Comparison of ENCODE assay signal across 12 cellular contexts in the genomic region with DNA sequence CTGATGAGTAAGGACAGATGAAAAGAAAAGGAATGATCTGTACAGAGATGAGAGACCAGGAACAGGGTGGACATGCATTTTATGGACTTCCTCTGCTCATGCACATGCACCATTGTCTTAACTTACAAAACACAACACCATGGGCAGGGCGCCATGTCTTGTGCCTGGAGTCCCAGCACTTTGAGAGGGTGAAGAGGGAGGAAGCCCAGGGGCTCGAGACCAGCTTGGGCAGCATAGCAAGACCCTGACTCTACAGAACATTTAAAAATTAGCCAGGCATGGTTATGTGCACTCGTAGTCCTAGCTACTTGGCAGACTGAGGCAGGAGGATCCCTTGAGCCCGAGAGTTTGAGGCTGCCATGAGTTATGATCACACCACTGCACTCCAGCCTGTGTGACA.
A peak's percentile ranks its signal among the peaks of the same experiment; 100 is the strongest.
DNase-seq lines count a peak whose midpoint lies in the region; ATAC-seq, FAIRE-seq and TF ChIP-seq lines count a peak whose summit lies in the region.
"Had no signal": no experiment of that assay in that cellular context is flagged by ENCODE, and none has a peak within 500 bp of the region (broad histone marks: within the 10 kb centered on the region; RNA-seq: fewer than 3 reads in every experiment).

No MANE protein-coding gene starts in this region.

- no peak for TF ChIP-seq EP300 in K562 (IDR thresholded peaks at IDR 0.05; ENCODE audit: low read length)

- H3K9me3 Mint-ChIP-seq in CD8-positive, alpha-beta T cell: no peaks in the 10 kb centered on the region
- no peaks in the 10 kb centered on the region for H3K9me3 Mint-ChIP-seq in neural crest cell

- H3K4me1 ChIP-seq in CD8-positive, alpha-beta T cell (ENCODE audit: insufficient read depth, low read length): peaks cover 94% of the 10 kb centered on the region
- H3K4me1 ChIP-seq in Loucy (ENCODE audit: insufficient read depth, low read length, poor library complexity, severe bottlenecking) (peaks cover 65% of the 10 kb centered on the region), K562 (replicated peaks in 1 of 2; ENCODE audit: control insufficient read depth in 2 of 2, insufficient read depth in 2 of 2, low read length in 2 of 2) (peaks cover 10 to 11% of the 10 kb centered on the region in 2 experiments; a peak in 4 of 5 replicates)

- intact Hi-C loops in CD8-positive, alpha-beta T cell (cut with DNase I, micrococcal nuclease): loop anchor here (10.0 kb wide), 1 partner anchor 1035 kb away; no protein-coding TSS in a partner anchor
- intact Hi-C loops in K562 (cut with micrococcal nuclease): no loop called here

- POLR2A ChIA-PET in CD8-positive, alpha-beta T cell (lab: Charles Lee): interaction anchor here (0.9 to 24.8 kb wide), 7 partner anchors 8 to 82 kb away, joined by 3 to 1192 read pairs (median 4); a partner anchor contains a TSS
- POLR2A ChIA-PET in K562 (lab: Yijun Ruan, JAX): interaction anchor here (0.8 to 1.1 kb wide), 5 partner anchors 15 to 359 kb away, joined by 3 to 4 read pairs (median 3); no protein-coding TSS in a partner anchor

- no peaks in the 10 kb centered on the region for H3F3A ChIP-seq in Loucy (ENCODE audit: low read depth)

- TF ChIP-seq POLR2A in K562 (conservative IDR thresholded peaks at IDR 0.05): no peak

- peak overlapping the region; percentile 33 for H3K4me3 Mint-ChIP-seq in CD8-positive, alpha-beta T cell
- H3K4me3 Mint-ChIP-seq in neural crest cell: no peak overlapping the region

- FAIRE-seq in K562 (lab: Jason Lieb, UNC): no peak

- no peak overlapping the region for H2AFZ ChIP-seq in Loucy (ENCODE audit: low read length)
- peak overlapping the region; percentile 47 for H2AFZ ChIP-seq in K562 (ENCODE audit: low read depth, low read length)

- no peak for DNase-seq in CD8-positive, alpha-beta T cell
- DNase-seq in K562 (ENCODE audit: extremely low read depth in 1 of 4, low spot score in 3 of 4): no peak
- DNase-seq in neural crest cell (ENCODE audit: low read depth, low spot score): no peak
- DNase-seq in GM13977 (ENCODE audit: low spot score): no peak
- no peak for DNase-seq in Ammon's horn (ENCODE audit: low spot score)
- DNase-seq: dermis blood vessel endothelial cell; NCI-H2081; NK-92 treated with Interleukin-12 subunit alpha and Interleukin-12 subunit beta, amount 100 ng/mL, for 24 hours; testis had no signal

- H3K36me3 Mint-ChIP-seq in CD8-positive, alpha-beta T cell: no peaks in the 10 kb centered on the region
- H3K36me3 Mint-ChIP-seq in neural crest cell (ENCODE audit: low read depth): no peaks in the 10 kb centered on the region

- in situ Hi-C loops in K562 (cut with MboI): loop anchor here (10.0 to 25.0 kb wide), 2 partner anchors 302 to 345 kb away; no protein-coding TSS in a partner anchor
- in situ Hi-C loops in GM13977 (cut with MboI; ENCODE audit: low pct_unique_long_range_greater_than_20kb, low sequenced_read_pairs, unreplicated experiment): loop anchor here (5.0 kb wide), 1 partner anchor 88 kb away; a partner anchor contains a TSS

- H3K27me3 ChIP-seq in CD8-positive, alpha-beta T cell (ENCODE audit: insufficient read depth, low read length): no peaks in the 10 kb centered on the region
- H3K27me3 ChIP-seq in Loucy (ENCODE audit: insufficient read depth, low read length, poor library complexity, severe bottlenecking): no peaks in the 10 kb centered on the region
- no peaks in the 10 kb centered on the region for H3K27me3 ChIP-seq in K562 (ENCODE audit: control insufficient read depth in 2 of 2, insufficient read depth in 2 of 2, low read length in 2 of 2)
- H3K27me3 ChIP-seq: testis had no signal

- H3K36me3 ChIP-seq in CD8-positive, alpha-beta T cell (ENCODE audit: insufficient read depth, low read length): no peaks in the 10 kb centered on the region
- H3K36me3 ChIP-seq in Loucy (ENCODE audit: insufficient read depth, low read length): no peaks in the 10 kb centered on the region
- H3K36me3 ChIP-seq in K562 (ENCODE audit: control insufficient read depth, insufficient read depth, low read length): no peaks in the 10 kb centered on the region

- no peaks in the 10 kb centered on the region for H3K9me3 ChIP-seq in CD8-positive, alpha-beta T cell (ENCODE audit: low read length)
- no peaks in the 10 kb centered on the region for H3K9me3 ChIP-seq in Loucy (ENCODE audit: insufficient read depth, low read depth, low read length)
- H3K9me3 ChIP-seq in K562 (replicated peaks; ENCODE audit: control insufficient read depth, insufficient read depth, low read depth, low read length): no peaks in the 10 kb centered on the region
- H3K9me3 ChIP-seq: testis had no signal

- H3K79me2 ChIP-seq in Loucy (ENCODE audit: insufficient read depth, low read length) (no peaks in the 10 kb centered on the region), K562 (ENCODE audit: control insufficient read depth, insufficient read depth, low read length) (no peaks in the 10 kb centered on the region)

- no peak for TF ChIP-seq CTCF in CD8-positive, alpha-beta T cell (IDR thresholded peaks at IDR 0.05)
- no peak for TF ChIP-seq CTCF in Loucy (conservative IDR thresholded peaks at IDR 0.05; ENCODE audit: low read length)
- TF ChIP-seq CTCF in K562 (IDR thresholded peaks at IDR 0.05 in 2 of 3, conservative IDR thresholded peaks at IDR 0.05 in 1 of 3; ENCODE audit: insufficient read depth in 2 of 3, low read depth in 1 of 3, low read length in 3 of 3): no peak
- TF ChIP-seq CTCF in neural crest cell (conservative IDR thresholded peaks at IDR 0.05): no peak
- TF ChIP-seq CTCF in GM13977 (IDR thresholded peaks at IDR 0.05; ENCODE audit: extremely low read depth, insufficient read depth, missing control alignments): no peak

- H3K9me2 ChIP-seq in Loucy (replicated peaks; ENCODE audit: low read depth, low read length): no peaks in the 10 kb centered on the region

- peaks cover 81% of the 10 kb centered on the region for H3K4me1 Mint-ChIP-seq in CD8-positive, alpha-beta T cell (ENCODE audit: low read depth)
- peaks cover 47% of the 10 kb centered on the region for H3K4me1 Mint-ChIP-seq in neural crest cell

- no peak for TF ChIP-seq RAD21 in K562 (CRISPR knock-in tag; conservative IDR thresholded peaks at IDR 0.05 in 1 of 2, IDR thresholded peaks at IDR 0.05 in 1 of 2)

- H3K4me3 ChIP-seq in CD8-positive, alpha-beta T cell (ENCODE audit: low read depth, low read length): no peak overlapping the region
- H3K4me3 ChIP-seq in Loucy (ENCODE audit: low read length, poor library complexity, severe bottlenecking): no peak overlapping the region
- no peak overlapping the region for H3K4me3 ChIP-seq in K562
- H3K4me3 ChIP-seq: SK-N-MC, testis had no signal

- H4K20me1 ChIP-seq in Loucy (ENCODE audit: insufficient read depth, low read length, poor library complexity, severe bottlenecking) (no peaks in the 10 kb centered on the region), K562 (replicated peaks; ENCODE audit: control insufficient read depth, insufficient read depth, low read length) (no peaks in the 10 kb centered on the region)

- H3K27ac Mint-ChIP-seq in CD8-positive, alpha-beta T cell: peak overlapping the region; percentile 92
- H3K27ac Mint-ChIP-seq in neural crest cell (ENCODE audit: unreplicated experiment): peak overlapping the region; percentile 91

- 54% methylated on average over 4 of the region's 4 CpGs for WGBS in K562 (ENCODE audit: insufficient coverage, low coverage, missing lambda C conversion rate)

- no peaks in the 10 kb centered on the region for H3K9me1 ChIP-seq in K562 (ENCODE audit: control insufficient read depth, insufficient read depth, low read length)

- CTCF ChIA-PET in CD8-positive, alpha-beta T cell (lab: Charles Lee): interaction anchor here (0.7 to 7.0 kb wide), 10 partner anchors 9 to 345 kb away, joined by 3 to 83 read pairs (median 6); a partner anchor contains a TSS
- CTCF ChIA-PET in K562 (lab: Yijun Ruan, JAX; ENCODE audit: low intra/inter-chr PET ratio): no interaction called here

- peak overlapping the region; percentile 23 for H3K4me2 ChIP-seq in Loucy (ENCODE audit: low read depth, low read length, poor library complexity, severe bottlenecking)
- no peak overlapping the region for H3K4me2 ChIP-seq in K562 (ENCODE audit: insufficient read depth, low read length)

- H3K27me3 Mint-ChIP-seq in CD8-positive, alpha-beta T cell (ENCODE audit: low read depth): no peaks in the 10 kb centered on the region
- no peaks in the 10 kb centered on the region for H3K27me3 Mint-ChIP-seq in neural crest cell (ENCODE audit: low read depth)

- no peak for ATAC-seq in CD8-positive, alpha-beta T cell
- no peak for ATAC-seq in K562
- ATAC-seq in HG03039 (IDR thresholded peaks at IDR 0.05; ENCODE audit: unreplicated experiment): no peak

- no peak overlapping the region for H3K9ac ChIP-seq in Loucy (ENCODE audit: low read depth, low read length, poor library complexity, severe bottlenecking)
- no peak overlapping the region for H3K9ac ChIP-seq in K562 (ENCODE audit: insufficient read depth in 1 of 2, low read depth in 2 of 2, low read length in 2 of 2)

- no TSS peak for BruUV-seq in K562 (replicated peaks; lab: Mats Ljungman, UMichigan)

- peak overlapping the region; percentile 47 for H3K27ac ChIP-seq in CD8-positive, alpha-beta T cell (ENCODE audit: low read depth, low read length)
- no peak overlapping the region for H3K27ac ChIP-seq in K562 (ENCODE audit: extremely low read depth, low read depth, low read length)
- H3K27ac ChIP-seq: SK-N-MC had no signal

TF ChIP-seq in K562, 482 proteins besides CTCF, POLR2A, EP300 and RAD21:
- TF ChIP-seq, protein P1, sequence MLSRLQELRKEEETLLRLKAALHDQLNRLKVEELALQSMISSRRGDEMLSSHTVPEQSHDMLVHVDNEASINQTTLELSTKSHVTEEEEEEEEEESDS (CRISPR knock-in tag; IDR thresholded peaks at IDR 0.05): no peak
- TF ChIP-seq ZKSCAN3 (CRISPR knock-in tag; IDR thresholded peaks at IDR 0.05): no peak
